Comparison of ENCODE assay signal across 9 cellular contexts in genomic region chr2:65367517-65367916, GRCh38.
A peak's percentile ranks its signal among the peaks of the same experiment; 100 is the strongest.
DNase-seq lines count a peak whose midpoint lies in the region; ATAC-seq and TF ChIP-seq lines count a peak whose summit lies in the region.
"Had no signal": no experiment of that assay in that cellular context is flagged by ENCODE, and none has a peak within 500 bp of the region (broad histone marks: within the 10 kb centered on the region; RNA-seq: fewer than 3 reads in every experiment).

No MANE protein-coding gene starts in this region.

- H3K36me3 ChIP-seq in right atrium auricular region (no peaks in the 10 kb centered on the region), heart right ventricle (no peaks in the 10 kb centered on the region), vagina (no peaks in the 10 kb centered on the region)

- TF ChIP-seq POLR2A in vagina (IDR thresholded peaks at IDR 0.05), result no peak

- H3K27ac Mint-ChIP-seq in type B pancreatic cell, result no peak overlapping the region

- H3K4me1 ChIP-seq in right atrium auricular region (peaks cover 0 to 65% of the 10 kb centered on the region in 2 donors), heart right ventricle (peaks cover 8 to 83% (median 62%) of the 10 kb centered on the region in 9 donors), vagina (peaks cover 43% of the 10 kb centered on the region)

- intact Hi-C loops in Right ventricle myocardium superior (cut with DNase I) (no loop called here), heart right ventricle (cut with DNase I) (no loop called here), vagina (cut with DNase I) (no loop called here)

- no peaks in the 10 kb centered on the region for H3K27me3 Mint-ChIP-seq in type B pancreatic cell

- H3K9me3 Mint-ChIP-seq in type B pancreatic cell, result peaks cover 3% of the 10 kb centered on the region

- H3K4me3 ChIP-seq in right atrium auricular region, result no peak overlapping the region
- H3K4me3 ChIP-seq in heart right ventricle, result no peak overlapping the region
- H3K4me3 ChIP-seq in vagina, result no peak overlapping the region

- peak overlapping the region in 1 of 2 donors; percentile 21 for H3K27ac ChIP-seq in right atrium auricular region
- peak overlapping the region in 4 of 10 donors; percentile 43 to 71 (median 54) for H3K27ac ChIP-seq in heart right ventricle
- H3K27ac ChIP-seq in vagina, result peak overlapping the region; percentile 47

- peaks cover 65% of the 10 kb centered on the region for H3K4me1 Mint-ChIP-seq in type B pancreatic cell (ENCODE audit: unreplicated experiment)

- DNase-seq in Right ventricle myocardium superior (no peak), right atrium auricular region (ENCODE audit: low spot score) (no peak), SW480 (ENCODE audit: low spot score) (peak; percentile 45), heart right ventricle (no peak), vagina (ENCODE audit: extremely low spot score in 2 of 2) (no peak), type B pancreatic cell (ENCODE audit: extremely low spot score, unreplicated experiment) (no peak), GM20000 (ENCODE audit: low spot score) (no peak)
- DNase-seq in stimulated activated naive CD4-positive, alpha-beta T cell treated with Interleukin-2 at 50 U/mL for 16 hours (lab: John Stamatoyannopoulos, UW), result no peak
- DNase-seq: DMS79 treated with DMSO at 0.1 percent for 48 hours had no signal

- ATAC-seq in Right ventricle myocardium superior (ENCODE audit: poor library complexity), result peak; percentile 42
- ATAC-seq in heart right ventricle, result peak in 6 of 8 donors; percentile 22 to 74 (median 35)

- no peak overlapping the region for H3K4me3 Mint-ChIP-seq in type B pancreatic cell

- no peaks in the 10 kb centered on the region for H3K27me3 ChIP-seq in right atrium auricular region
- no peaks in the 10 kb centered on the region for H3K27me3 ChIP-seq in heart right ventricle
- H3K27me3 ChIP-seq in vagina, result no peaks in the 10 kb centered on the region

- peaks cover 5% of the 10 kb centered on the region for H3K36me3 Mint-ChIP-seq in type B pancreatic cell

- WGBS in heart right ventricle, 2 donors, result 39 to 56% methylated on average over 4 of the region's 4 CpGs

- TF ChIP-seq CTCF in right atrium auricular region (IDR thresholded peaks at IDR 0.05) (no peak), heart right ventricle (IDR thresholded peaks at IDR 0.05) (no peak), vagina (IDR thresholded peaks at IDR 0.05) (no peak), type B pancreatic cell (conservative IDR thresholded peaks at IDR 0.05) (no peak), GM20000 (IDR thresholded peaks at IDR 0.05; ENCODE audit: extremely low read depth, missing control alignments) (no peak)

- H3K9me3 ChIP-seq in right atrium auricular region, result no peaks in the 10 kb centered on the region
- H3K9me3 ChIP-seq in heart right ventricle, result no peaks in the 10 kb centered on the region
- H3K9me3 ChIP-seq in vagina, result no peaks in the 10 kb centered on the region
